9 cellular contexts compared by ENCODE assay signal in genomic region chr12:4277205-4277543, GRCh38. TPM values are rescaled to one million over a fixed set of nuclear protein-coding genes. Genes with fewer than 3 reads are reported as not detected.
DNase-seq lines count a peak whose midpoint lies in the region; ATAC-seq, FAIRE-seq and TF ChIP-seq lines count a peak whose summit lies in the region.
"Had no signal": no experiment of that assay in that cellular context is flagged by ENCODE, and none has a peak within 500 bp of the region (broad histone marks: within the 10 kb centered on the region; RNA-seq: fewer than 3 reads in every experiment).

No MANE protein-coding gene starts in this region.

- DNase-seq in MCF 10A (ENCODE audit: unreplicated experiment) (no peak), breast epithelium (ENCODE audit: low spot score in 2 of 2) (no peak), lower lobe of right lung (no peak), thyroid gland (no peak), pancreas (no peak), amniotic stem cell (lab: John Stamatoyannopoulos, UW) (no peak)
- DNase-seq in activated naive CD4-positive, alpha-beta T cell treated with anti-CD3 and anti-CD28 coated beads, Interleukin-2, amount 50 U/mL, for 72 hours (ENCODE audit: low spot score in 2 of 2), result no peak
- no peak for DNase-seq in stimulated activated CD4-positive, alpha-beta T cell treated with anti-CD3 and anti-CD28 coated beads, Interleukin-4, amount 100 ng/mL, for 24 hours

- ATAC-seq in activated naive CD4-positive, alpha-beta T cell treated with anti-CD3 and anti-CD28 coated beads, Interleukin-2, amount 50 U/mL, for 72 hours, result no peak
- ATAC-seq in lower lobe of right lung (no peak), pancreas (no peak)

- no peak for TF ChIP-seq CTCF in MCF 10A (IDR thresholded peaks at IDR 0.05; ENCODE audit: unreplicated experiment)
- peak in 1 of 3 donors; percentile 11 for TF ChIP-seq CTCF in breast epithelium (IDR thresholded peaks at IDR 0.05)
- TF ChIP-seq CTCF in lower lobe of right lung (IDR thresholded peaks at IDR 0.05), result peak; percentile 13
- peak in 2 of 6 experiments; percentile 6 to 10 for TF ChIP-seq CTCF in thyroid gland (IDR thresholded peaks at IDR 0.05)
- TF ChIP-seq CTCF in pancreas (IDR thresholded peaks at IDR 0.05), result no peak

- H3K27me3 ChIP-seq in breast epithelium (peaks cover 0 to 27% of the 10 kb centered on the region in 2 donors), lower lobe of right lung (ENCODE audit: low read depth) (peaks cover 30% of the 10 kb centered on the region), thyroid gland (no peaks in the 10 kb centered on the region), pancreas (no peaks in the 10 kb centered on the region)

- no peak for FAIRE-seq in pancreas (lab: Jason Lieb, UNC)

- 26 to 32% methylated on average over 6 of the region's 6 CpGs for WGBS in thyroid gland, 2 donors
- 27 to 34% methylated on average over 6 of the region's 6 CpGs for WGBS in pancreas, 2 donors

- POLR2A ChIA-PET in MCF 10A (lab: Yijun Ruan, JAX), result interaction anchor here (1.0 to 4.7 kb wide), 8 partner anchors 239 to 403 kb away, joined by 3 to 28 read pairs (median 6); partner anchors contain the start of gene PARP11

- H3K9me3 ChIP-seq in breast epithelium (no peaks in the 10 kb centered on the region), lower lobe of right lung (no peaks in the 10 kb centered on the region), thyroid gland (no peaks in the 10 kb centered on the region), pancreas (no peaks in the 10 kb centered on the region)

- peak overlapping the region in 1 of 3 donors; percentile 24 for H3K4me3 ChIP-seq in breast epithelium
- H3K4me3 ChIP-seq in lower lobe of right lung, result no peak overlapping the region
- no peak overlapping the region for H3K4me3 ChIP-seq in thyroid gland (replicated peaks in 1 of 3)
- H3K4me3 ChIP-seq in pancreas, result peak overlapping the region in 2 of 4 donors; percentile 66 to 81
- H3K4me3 ChIP-seq: lung had no signal

- peak overlapping the region; percentile 48 for H3K4me3 Mint-ChIP-seq in MCF 10A (ENCODE audit: unreplicated experiment)

- peaks cover 37% of the 10 kb centered on the region for H3K27me3 Mint-ChIP-seq in MCF 10A (ENCODE audit: insufficient read depth, unreplicated experiment)

- H3K27ac ChIP-seq in breast epithelium (peak overlapping the region in 1 of 2 donors; percentile 29), lower lobe of right lung (peak overlapping the region; percentile 15), thyroid gland (peak overlapping the region; percentile 34 to 65 (median 45)), pancreas (peak overlapping the region in 1 of 4 donors; percentile 9)

- no peaks in the 10 kb centered on the region for H3K9me3 Mint-ChIP-seq in MCF 10A (ENCODE audit: unreplicated experiment)
- no peaks in the 10 kb centered on the region for H3K9me3 Mint-ChIP-seq in activated naive CD4-positive, alpha-beta T cell treated with anti-CD3 and anti-CD28 coated beads, Interleukin-2, amount 50 U/mL, for 72 hours

- BruUV-seq in MCF 10A (replicated peaks; lab: Mats Ljungman, UMichigan), result no TSS peak

- TF ChIP-seq POLR2A in breast epithelium (IDR thresholded peaks at IDR 0.05) (no peak), thyroid gland (IDR thresholded peaks at IDR 0.05) (no peak)

- H3K36me3 Mint-ChIP-seq in MCF 10A (ENCODE audit: insufficient read depth, unreplicated experiment), result peaks cover 65% of the 10 kb centered on the region
- peaks cover 69 to 70% of the 10 kb centered on the region in 2 donors for H3K36me3 Mint-ChIP-seq in activated naive CD4-positive, alpha-beta T cell treated with anti-CD3 and anti-CD28 coated beads, Interleukin-2, amount 50 U/mL, for 72 hours

- no peak overlapping the region for H3K27ac Mint-ChIP-seq in MCF 10A (ENCODE audit: low read depth, unreplicated experiment)
- peak overlapping the region; percentile 95 to 98 for H3K27ac Mint-ChIP-seq in activated naive CD4-positive, alpha-beta T cell treated with anti-CD3 and anti-CD28 coated beads, Interleukin-2, amount 50 U/mL, for 72 hours

- H3K4me1 ChIP-seq in breast epithelium, result no peaks in the 10 kb centered on the region
- H3K4me1 ChIP-seq in lower lobe of right lung, result peaks cover 79% of the 10 kb centered on the region
- H3K4me1 ChIP-seq in thyroid gland, result peaks cover 45 to 57% of the 10 kb centered on the region in 2 donors
- peaks cover 14 to 23% (median 15%) of the 10 kb centered on the region in 3 donors for H3K4me1 ChIP-seq in pancreas

- H3K36me3 ChIP-seq in breast epithelium (no peaks in the 10 kb centered on the region), lower lobe of right lung (peaks cover 32% of the 10 kb centered on the region), thyroid gland (peaks cover 17 to 20% of the 10 kb centered on the region in 2 donors), pancreas (peaks cover 0 to 7% (median 0%) of the 10 kb centered on the region in 3 donors)

- peaks cover 19% of the 10 kb centered on the region for H3K4me1 Mint-ChIP-seq in MCF 10A (ENCODE audit: insufficient read depth, unreplicated experiment)

- intact Hi-C loops in MCF 10A (cut with micrococcal nuclease), result loop anchor here (1.0 to 2.0 kb wide), 5 partner anchors 170 to 976 kb away; no protein-coding TSS in a partner anchor
- intact Hi-C loops in breast epithelium (cut with DNase I; ENCODE audit: low total_unique reads), result no loop called here
- intact Hi-C loops in lower lobe of right lung (cut with DNase I), result no loop called here
- intact Hi-C loops in thyroid gland (cut with DNase I), result loop anchor here (5.0 kb wide), 4 partner anchors 170 to 405 kb away; partner anchors contain the start of gene PARP11
- intact Hi-C loops in pancreas (cut with DNase I), result loop anchor here in 1 of 3 donors (10.0 kb wide), 2 partner anchors 282 to 392 kb away; no protein-coding TSS in a partner anchor

- CTCF ChIA-PET in MCF 10A (lab: Yijun Ruan, JAX), result interaction anchor here (0.6 to 6.7 kb wide), 73 partner anchors 8 to 1518 kb away, joined by 3 to 220 read pairs (median 4); partner anchors contain the start of genes FGF23 and PARP11

RNA-seq across cellular contexts. Expression of gene CCND2, which starts 3.6 kb away (rescaled TPM):
- total RNA-seq in MCF 10A (2022) (62.2 and 70.9 TPM in 2 replicates), breast epithelium (10 to 100 TPM; 43.3 to 72.8 (median 53.7) TPM), lower lobe of right lung (57.7 TPM), thyroid gland (100 to 1,000 TPM in 3 of 4 donors, 10 to 100 TPM in 1; 81.4 to 135 (median 122) TPM), pancreas (10 to 100 TPM; 51.5 to 75.6 (median 63.5) TPM)
- total RNA-seq in activated naive CD4-positive, alpha-beta T cell treated with anti-CD3 and anti-CD28 coated beads, Interleukin-2, amount 50 U/mL, for 72 hours, result 100 to 1,000 TPM; 266 to 571 TPM
- 1 to 10 TPM; 6.3 to 9.1 TPM for polyA plus RNA-seq in pancreas

RNA-seq across cellular contexts. Expression of gene TIGAR, which starts 43.8 kb away (rescaled TPM):
- total RNA-seq in MCF 10A (2022), result 44.0 and 45.8 TPM in 2 replicates
- 1 to 10 TPM; 2.9 to 7.5 (median 6.9) TPM for total RNA-seq in breast epithelium
- total RNA-seq in activated naive CD4-positive, alpha-beta T cell treated with anti-CD3 and anti-CD28 coated beads, Interleukin-2, amount 50 U/mL, for 72 hours, result 10 to 100 TPM in 1 of 2 donors, 1 to 10 TPM in 1; 3.8 to 17.0 TPM
- 18.6 TPM for total RNA-seq in lower lobe of right lung
- total RNA-seq in thyroid gland, result 1 to 10 TPM; 4.0 to 6.3 (median 5.4) TPM
- 1 to 10 TPM in 5 of 6 donors, under 1 TPM in 1; 0.51 to 5.5 (median 1.8) TPM for total RNA-seq in pancreas
- polyA plus RNA-seq in pancreas, result 1 to 10 TPM; 1.4 to 2.3 TPM

Comparison
In these comparisons a context has a peak if more than half of its experiments do, and no peak if none do; other contexts are left out.
1. intact Hi-C loops: an anchor here in MCF 10A (1.0 to 2.0 kb wide) and thyroid gland (5.0 kb wide); none called in breast epithelium and lower lobe of right lung.